Comparison of ENCODE assay signal across 8 cellular contexts in the genomic region with DNA sequence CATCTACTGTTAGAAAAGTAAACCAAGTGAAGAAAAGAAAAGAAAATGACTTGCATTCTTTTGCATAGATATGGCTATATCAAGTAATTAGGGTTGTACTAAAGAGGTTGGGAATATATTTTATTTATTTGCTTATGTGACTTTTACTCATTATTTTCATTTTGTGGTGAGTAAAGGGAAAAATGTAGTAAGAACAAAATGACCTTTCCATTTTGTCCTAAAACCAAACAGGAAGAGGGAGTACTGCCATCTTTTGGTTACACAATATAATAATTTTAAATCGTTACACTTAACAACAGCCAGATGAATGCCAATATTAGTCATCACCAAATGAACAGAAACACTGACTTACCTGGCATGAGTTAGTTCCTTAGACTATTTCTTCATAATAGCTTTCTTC. TPM values are rescaled to one million over a fixed set of nuclear protein-coding genes. Genes with fewer than 3 reads are reported as not detected.
DNase-seq lines count a peak whose midpoint lies in the region; ATAC-seq and TF ChIP-seq lines count a peak whose summit lies in the region.

No MANE protein-coding gene starts in this region.

- peaks cover 26% of the 10 kb centered on the region for H3K9me3 Mint-ChIP-seq in T-helper 2 cell treated with Interferon-gamma antibody and Interleukin-4, amounts not matched to agents 5 μg/mL and 100 μg/mL, for 36 hours

- peaks cover 0 to 25% (median 4%) of the 10 kb centered on the region in 3 donors for H3K4me1 ChIP-seq in gastroesophageal sphincter

- H3K4me3 Mint-ChIP-seq in T-helper 2 cell treated with Interferon-gamma antibody and Interleukin-4, amounts not matched to agents 5 μg/mL and 100 μg/mL, for 36 hours: no peak overlapping the region

- TF ChIP-seq POLR2A in gastroesophageal sphincter (IDR thresholded peaks at IDR 0.05): no peak

- H3K27me3 Mint-ChIP-seq in T-helper 2 cell treated with Interferon-gamma antibody and Interleukin-4, amounts not matched to agents 5 μg/mL and 100 μg/mL, for 36 hours (ENCODE audit: low read depth): no peaks in the 10 kb centered on the region

- no peak for TF ChIP-seq EP300 in gastroesophageal sphincter (IDR thresholded peaks at IDR 0.05)

- H3K27ac Mint-ChIP-seq in T-helper 2 cell treated with Interferon-gamma antibody and Interleukin-4, amounts not matched to agents 5 μg/mL and 100 μg/mL, for 36 hours: no peak overlapping the region

- peaks cover 0 to 6% (median 0%) of the 10 kb centered on the region in 3 donors for H3K9me3 ChIP-seq in gastroesophageal sphincter

- ATAC-seq in GM21723 (IDR thresholded peaks at IDR 0.05; ENCODE audit: unreplicated experiment) (peak; percentile 54), gastroesophageal sphincter (peak; percentile 88)

- TF ChIP-seq CTCF in gastroesophageal sphincter (IDR thresholded peaks at IDR 0.05): peak in 1 of 4 experiments; percentile 10

- peaks cover 2% of the 10 kb centered on the region for H3K4me1 Mint-ChIP-seq in T-helper 2 cell treated with Interferon-gamma antibody and Interleukin-4, amounts not matched to agents 5 μg/mL and 100 μg/mL, for 36 hours (ENCODE audit: low read depth)

- no peak overlapping the region for H3K4me3 ChIP-seq in gastroesophageal sphincter

- H3K27me3 ChIP-seq in gastroesophageal sphincter: no peaks in the 10 kb centered on the region

- H3K36me3 ChIP-seq in gastroesophageal sphincter: no peaks in the 10 kb centered on the region

- no peaks in the 10 kb centered on the region for H3K36me3 Mint-ChIP-seq in T-helper 2 cell treated with Interferon-gamma antibody and Interleukin-4, amounts not matched to agents 5 μg/mL and 100 μg/mL, for 36 hours (ENCODE audit: low read depth)

- WGBS in gastroesophageal sphincter (ENCODE audit: low coverage in 1 of 2), 2 donors: 0% methylated on average over 1 of the region's 1 CpG

- H3K27ac ChIP-seq in gastroesophageal sphincter: peak overlapping the region in 1 of 4 donors; percentile 37

- peak; percentile 48 for DNase-seq in AG08396 (ENCODE audit: low spot score)
- peak; percentile 21 for DNase-seq in RPMI8226
- no peak for DNase-seq in NCI-H1092 (lab: John Stamatoyannopoulos, UW)
- no peak for DNase-seq in activated CD8-positive, alpha-beta memory T cell treated with anti-CD3 and anti-CD28 coated beads for 24 hours
- DNase-seq in ecto neural progenitor cell (ENCODE audit: low spot score): no peak
- no peak for DNase-seq in T-helper 2 cell treated with Interferon-gamma antibody and Interleukin-4, amounts not matched to agents 5 μg/mL and 100 μg/mL, for 36 hours (ENCODE audit: low spot score)

RNA-seq across cellular contexts. Expression of a gene that starts 47.3 kb away (rescaled TPM):
- 100 to 1,000 TPM; 136 to 230 (median 176) TPM for total RNA-seq in gastroesophageal sphincter

Comparison
In these comparisons a context has a peak if more than half of its experiments do, and no peak if none do; other contexts are left out.
1. DNase-seq: peak in AG08396 (single experiment) and RPMI8226 (single experiment); none in NCI-H1092 (single experiment), activated CD8-positive, alpha-beta memory T cell treated with anti-CD3 and anti-CD28 coated beads for 24 hours (single experiment), ecto neural progenitor cell (single experiment) and T-helper 2 cell treated with Interferon-gamma antibody and Interleukin-4, amounts not matched to agents 5 μg/mL and 100 μg/mL, for 36 hours (single experiment).